In the genomic region with DNA sequence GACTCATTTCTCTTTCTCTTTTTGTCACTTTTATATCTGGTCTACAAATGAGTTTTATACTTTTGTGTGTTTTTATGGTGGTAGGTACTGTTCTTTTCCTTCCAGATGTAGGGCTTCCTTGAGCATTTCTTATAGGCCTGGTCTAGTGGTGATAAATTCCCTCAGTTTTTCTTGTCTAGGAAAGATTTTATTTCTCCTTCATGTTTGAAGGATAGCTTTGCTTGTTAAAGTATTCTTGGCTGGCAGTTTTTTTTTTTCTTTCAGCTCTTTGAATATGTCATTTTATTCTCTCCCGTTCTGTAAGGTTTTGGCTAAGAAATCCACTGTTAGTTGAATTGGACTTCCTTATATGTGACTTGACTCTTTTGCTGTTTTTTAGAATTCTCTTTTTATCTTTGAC, we compare ENCODE assay signal across 3 cellular contexts.
"Had no signal": no experiment of that assay in that cellular context is flagged by ENCODE, and none has a peak within 500 bp of the region (broad histone marks: within the 10 kb centered on the region; RNA-seq: fewer than 3 reads in every experiment).

No MANE protein-coding gene starts in this region.

- H3K4me3 ChIP-seq: GM12878 had no signal

- ATAC-seq: GM12878 had no signal

- DNase-seq: GDM1, GF-D8 had no signal
